20 cellular contexts compared by ENCODE assay signal in the genomic region with DNA sequence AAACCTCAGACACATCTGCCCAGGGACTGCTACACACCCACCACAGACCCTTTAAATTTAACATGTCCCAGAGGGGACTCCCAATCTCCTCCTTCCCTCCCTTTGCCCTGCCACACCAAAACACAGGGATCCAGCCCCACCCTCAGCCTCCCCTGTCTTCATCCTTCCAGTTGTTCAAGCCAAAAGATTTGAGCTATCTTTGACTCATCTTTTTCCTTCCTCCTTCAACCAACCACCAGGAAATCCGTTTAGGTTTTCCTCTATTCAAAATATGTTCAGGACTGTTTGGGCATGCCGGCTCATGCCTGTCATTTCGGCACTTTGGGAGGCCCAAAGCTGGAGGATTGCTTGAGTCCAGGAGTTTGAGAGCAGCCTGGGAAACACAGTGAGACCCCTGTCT. TPM values are rescaled to one million over a fixed set of nuclear protein-coding genes. Genes with fewer than 3 reads are reported as not detected.
"Had no signal": no experiment of that assay in that cellular context is flagged by ENCODE, and none has a peak within 500 bp of the region (broad histone marks: within the 10 kb centered on the region; RNA-seq: fewer than 3 reads in every experiment).

No MANE protein-coding gene starts in this region.

- DNase-seq: activated B cell treated with CpG ODN at 0.5 μM for 24 hours; activated CD4-positive, alpha-beta T cell treated with anti-CD3 and anti-CD28 coated beads for 36 hours; activated CD4-positive, alpha-beta T cell treated with anti-CD3 and anti-CD28 coated beads, Interleukin-2, amount 50 U/mL, for 4 hours; activated naive CD4-positive, alpha-beta T cell treated with Interleukin-2 at 50 U/mL for 16 hours; activated naive CD8-positive, alpha-beta T cell treated with anti-CD3 and anti-CD28 coated beads, Interleukin-2, amount 10 ng/mL, durations not matched to agents 7 days and 5 days; activated T-cell treated with anti-CD3 and anti-CD28 coated beads, Interleukin-2, amount 50 U/mL, for 48 hours; amniotic stem cell; effector CD8-positive, alpha-beta T cell; left ventricle myocardium superior; mammary epithelial cell; nephron progenitor cell; stimulated activated CD4-positive, alpha-beta T cell treated with anti-CD3 and anti-CD28 coated beads, Interleukin-2, amount 100 ng/mL, for 48 hours; stimulated activated CD8-positive, alpha-beta memory T cell treated with anti-CD3 and anti-CD28 coated beads, Interleukin-4, amount 100 ng/mL, for 48 hours; stimulated activated naive B cell treated with anti-CD40 and anti-IgM and Interleukin-4, amounts not matched to agents 10 μg/mL and 1 μg/mL and 100 μg/mL, for 72 hours; SW 1271; T-helper 17 cell had no signal

- H3K27me3 ChIP-seq: gastrocnemius medialis, upper lobe of left lung had no signal

- H3K36me3 ChIP-seq: esophagus muscularis mucosa, gastrocnemius medialis, upper lobe of left lung had no signal

- H3K4me3 ChIP-seq: esophagus muscularis mucosa, gastrocnemius medialis, upper lobe of left lung had no signal

- H3K4me1 ChIP-seq: esophagus muscularis mucosa, gastrocnemius medialis had no signal

- H3K27ac ChIP-seq: esophagus muscularis mucosa, gastrocnemius medialis, upper lobe of left lung had no signal

- H3K9me3 ChIP-seq: gastrocnemius medialis, upper lobe of left lung had no signal

- ATAC-seq: activated CD4-positive, alpha-beta T cell treated with anti-CD3 and anti-CD28 coated beads for 36 hours; gastrocnemius medialis; stimulated activated naive B cell treated with anti-CD40 and anti-IgM and Interleukin-4, amounts not matched to agents 10 μg/mL and 1 μg/mL and 100 μg/mL, for 72 hours; T-helper 17 cell had no signal

RNA-seq across cellular contexts. Expression of a gene that starts 6.9 kb away (rescaled TPM):
- total RNA-seq: activated B cell treated with CpG ODN at 0.5 μM for 24 hours; activated CD4-positive, alpha-beta T cell treated with anti-CD3 and anti-CD28 coated beads for 36 hours; activated CD8-positive, alpha-beta memory T cell treated with anti-CD3 and anti-CD28 coated beads for 36 hours; activated naive CD8-positive, alpha-beta T cell treated with anti-CD3 and anti-CD28 coated beads, Interleukin-2, amount 10 ng/mL, durations not matched to agents 7 days and 5 days had no signal

RNA-seq across cellular contexts. Expression of a gene that starts 25.1 kb away (rescaled TPM):
- total RNA-seq: activated B cell treated with CpG ODN at 0.5 μM for 24 hours; activated CD4-positive, alpha-beta T cell treated with anti-CD3 and anti-CD28 coated beads for 36 hours; activated CD8-positive, alpha-beta memory T cell treated with anti-CD3 and anti-CD28 coated beads for 36 hours; activated naive CD8-positive, alpha-beta T cell treated with anti-CD3 and anti-CD28 coated beads, Interleukin-2, amount 10 ng/mL, durations not matched to agents 7 days and 5 days; gastrocnemius medialis; mammary epithelial cell; T-helper 17 cell had no signal
